Comparison of ENCODE assay signal across 23 cellular contexts in genomic region chr3:188135271-188135670, GRCh38.
"Had no signal": no experiment of that assay in that cellular context is flagged by ENCODE, and none has a peak within 500 bp of the region (broad histone marks: within the 10 kb centered on the region; RNA-seq: fewer than 3 reads in every experiment).

No MANE protein-coding gene starts in this region.

- H3K4me3 ChIP-seq: coronary artery, dorsolateral prefrontal cortex, esophagus muscularis mucosa, gastrocnemius medialis, heart right ventricle, left lung, lower lobe of right lung, mucosa of descending colon had no signal

- H3K36me3 ChIP-seq: esophagus muscularis mucosa, gastrocnemius medialis, heart right ventricle, left lung, lower lobe of right lung had no signal

- DNase-seq: dermis blood vessel endothelial cell; dorsolateral prefrontal cortex; effector CD4-positive, alpha-beta T cell; effector memory CD4-positive, alpha-beta T cell; foreskin keratinocyte; gastrocnemius medialis; glutamatergic neuron; head of caudate nucleus; heart right ventricle; hippocampal formation; left cardiac atrium; left lung; left ventricle myocardium superior; lower lobe of right lung; mesenchymal stem cell; mucosa of descending colon had no signal

- ATAC-seq: foreskin keratinocyte, gastrocnemius medialis, heart right ventricle, left cardiac atrium, left lung, left ventricle myocardium superior, lower lobe of right lung, mucosa of descending colon had no signal

- H3K9me3 ChIP-seq: esophagus muscularis mucosa, gastrocnemius medialis, heart right ventricle, left lung, lower lobe of right lung, mucosa of descending colon had no signal

- H3K27me3 ChIP-seq: dorsolateral prefrontal cortex, esophagus muscularis mucosa, foreskin keratinocyte, gastrocnemius medialis, heart right ventricle, left lung had no signal

- H3K4me3 Mint-ChIP-seq: mesothelial cell of epicardium had no signal

- H3K36me3 Mint-ChIP-seq: mesothelial cell of epicardium had no signal

- H3K4me1 ChIP-seq: foreskin keratinocyte, gastrocnemius medialis, left lung, lower lobe of right lung had no signal

- FAIRE-seq: colon, endothelial cell of umbilical vein, islet of Langerhans, keratinocyte had no signal

- H3K27ac ChIP-seq: dorsolateral prefrontal cortex, foreskin keratinocyte, gastrocnemius medialis, heart right ventricle, left lung, lower lobe of right lung had no signal

- H3K27ac Mint-ChIP-seq: mesothelial cell of epicardium had no signal
